In genomic region chr17:35406568-35406967, GRCh38 we compare ENCODE assay signal across 8 cellular contexts. TPM values are rescaled to one million over a fixed set of nuclear protein-coding genes. Genes with fewer than 3 reads are reported as not detected.
"Had no signal": no experiment of that assay in that cellular context is flagged by ENCODE, and none has a peak within 500 bp of the region (broad histone marks: within the 10 kb centered on the region; RNA-seq: fewer than 3 reads in every experiment).

No MANE protein-coding gene starts in this region.

- ATAC-seq: HepG2 had no signal

- DNase-seq: IMR-90, KBM-7, KG1 had no signal

- H3K4me2 ChIP-seq: KMS-11 had no signal

- H3K9ac ChIP-seq: KMS-11 had no signal

- H3K27ac ChIP-seq: HL-60, KMS-11 had no signal

- FAIRE-seq: HepG2, HTR-8/SVneo had no signal

RNA-seq across cellular contexts. Expression of gene SLFN12, which starts 25.7 kb away (rescaled TPM):
- total RNA-seq: HT-29 had no signal
- polyA plus RNA-seq: HepG2 had no signal

RNA-seq across cellular contexts. Expression of gene SLFN11, which starts 33.1 kb away (rescaled TPM):
- total RNA-seq: HepG2, HT-29 had no signal
- polyA plus RNA-seq: HepG2 had no signal

RNA-seq across cellular contexts. Expression of gene SLFN13, which starts 42.0 kb away (rescaled TPM):
- total RNA-seq: HT-29 had no signal
- polyA plus RNA-seq: HepG2 had no signal
